In the genomic region with DNA sequence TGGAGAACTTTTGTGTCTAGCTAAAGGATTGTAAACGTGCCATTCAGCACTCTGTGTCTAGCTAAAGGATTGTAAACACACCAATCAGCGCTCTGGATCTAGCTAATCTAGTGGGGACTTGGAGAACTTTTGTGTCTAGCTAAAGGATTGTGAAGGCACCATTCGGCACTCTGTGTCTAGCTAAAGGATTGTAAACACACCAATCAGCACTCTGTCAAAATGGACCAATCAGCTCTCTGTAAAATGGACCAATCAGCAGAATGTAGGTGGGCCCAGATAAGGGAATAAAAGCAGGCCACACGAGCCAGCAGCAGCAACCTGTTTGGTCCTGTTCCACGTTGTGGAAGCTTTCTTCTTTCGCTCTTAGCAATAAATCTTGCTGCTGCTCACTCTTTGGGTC, we compare ENCODE assay signal across 8 cellular contexts.
A peak's percentile ranks its signal among the peaks of the same experiment; 100 is the strongest.
DNase-seq lines count a peak whose midpoint lies in the region; ATAC-seq and TF ChIP-seq lines count a peak whose summit lies in the region.
"Not testable (repeated sequence)": the region's sequence is repeated elsewhere in the genome, so short reads cannot be mapped to it uniquely, and the experiment has no call there.

No MANE protein-coding gene starts in this region.

- TF ChIP-seq EP300 in esophagus muscularis mucosa (IDR thresholded peaks at IDR 0.05): not testable (repeated sequence)

- H3K4me3 ChIP-seq in HUES6 (ENCODE audit: low read depth, low read length) (peak overlapping the region; percentile 41; the same call in 1 of the 2 replicates), esophagus muscularis mucosa (peak overlapping the region in 3 of 4 donors; percentile 35 to 53 (median 50)), testis (peak overlapping the region; percentile 26 to 60)

- not testable (repeated sequence) for H3K4me1 Mint-ChIP-seq in WTC11; chondrocyte (ENCODE audit: low read depth); immature natural killer cell; nephron progenitor cell

- not testable (repeated sequence) for H3K9me3 ChIP-seq in HUES6 (ENCODE audit: control insufficient read depth, insufficient read depth, low read depth, low read length); esophagus muscularis mucosa; testis

- H3K27me3 ChIP-seq in HUES6 (ENCODE audit: control insufficient read depth, insufficient read depth, low read length); testis: not testable (repeated sequence)
- H3K27me3 ChIP-seq in esophagus muscularis mucosa: peaks cover 0 to 12% (median 0%) of the 10 kb centered on the region in 4 donors

- CTCF ChIA-PET in WTC11 (lab: Charles Lee): interaction anchor here (0.7 to 1.9 kb wide), 15 partner anchors 14 to 902 kb away, joined by 3 to 11 read pairs (median 4); no protein-coding TSS in a partner anchor

- not testable (repeated sequence) for H3K27ac Mint-ChIP-seq in WTC11; chondrocyte (ENCODE audit: unreplicated experiment); immature natural killer cell; nephron progenitor cell

- ATAC-seq in WTC11: not testable (repeated sequence)

- WGBS in esophagus muscularis mucosa: 71% methylated on average over 6 of the region's 6 CpGs
- 53 to 67% methylated on average over 6 of the region's 6 CpGs for WGBS in testis, 2 donors

- H3K27ac ChIP-seq in HUES6 (ENCODE audit: low read depth, low read length); esophagus muscularis mucosa (replicated peaks in 1 of 4); testis: not testable (repeated sequence)

- not testable (repeated sequence) for H3K9ac ChIP-seq in HUES6 (ENCODE audit: low read length)

- H3K36me3 Mint-ChIP-seq in WTC11; chondrocyte (ENCODE audit: low read depth); immature natural killer cell; nephron progenitor cell (ENCODE audit: low read depth): not testable (repeated sequence)

- not testable (repeated sequence) for H3K36me3 ChIP-seq in HUES6 (ENCODE audit: control insufficient read depth, insufficient read depth, low read length); esophagus muscularis mucosa; testis (ENCODE audit: low read depth, missing control alignments)

- TF ChIP-seq POLR2A in esophagus muscularis mucosa (IDR thresholded peaks at IDR 0.05; ENCODE audit: low read depth); testis (IDR thresholded peaks at IDR 0.05): not testable (repeated sequence)

- POLR2A ChIA-PET in WTC11 (lab: Charles Lee): not testable (repeated sequence)

- H3K9me3 Mint-ChIP-seq in WTC11; chondrocyte (ENCODE audit: low read depth); immature natural killer cell: not testable (repeated sequence)
- H3K9me3 Mint-ChIP-seq in nephron progenitor cell: peaks cover 12% of the 10 kb centered on the region

- H3K27me3 Mint-ChIP-seq in WTC11 (ENCODE audit: low read depth): peaks cover 13% of the 10 kb centered on the region
- H3K27me3 Mint-ChIP-seq in chondrocyte (ENCODE audit: low read depth); immature natural killer cell (ENCODE audit: low read depth in 3 of 3); nephron progenitor cell (ENCODE audit: low read depth, poor library complexity): not testable (repeated sequence)

- intact Hi-C loops in esophagus muscularis mucosa (cut with DNase I); testis (cut with DNase I; ENCODE audit: low total_unique reads): not testable (repeated sequence)

- not testable (repeated sequence) for TF ChIP-seq CTCF in WTC11 (IDR thresholded peaks at IDR 0.05); chondrocyte (IDR thresholded peaks at IDR 0.05); esophagus muscularis mucosa (IDR thresholded peaks at IDR 0.05); nephron progenitor cell (IDR thresholded peaks at IDR 0.05); testis (IDR thresholded peaks at IDR 0.05)

- H3K4me3 Mint-ChIP-seq in WTC11 (peak overlapping the region; percentile 58), chondrocyte (ENCODE audit: unreplicated experiment) (peak overlapping the region; percentile 40), immature natural killer cell (peak overlapping the region in 3 of 5 donors; percentile 19 to 43 (median 27)), nephron progenitor cell (peak overlapping the region; percentile 64)

- H3K4me1 ChIP-seq in HUES6 (ENCODE audit: control insufficient read depth, insufficient read depth, low read length) (peaks cover 11% of the 10 kb centered on the region; the same call in 1 of the 2 replicates), esophagus muscularis mucosa (peaks cover 0 to 13% (median 0%) of the 10 kb centered on the region in 4 donors)
- not testable (repeated sequence) for H3K4me1 ChIP-seq in testis

- DNase-seq in ELF-1 (ENCODE audit: low read depth, low spot score) (peak; percentile 23), testis (peak; percentile 51)
- DNase-seq in WTC11 (ENCODE audit: low spot score); chondrocyte (ENCODE audit: low spot score); esophagus muscularis mucosa (ENCODE audit: extremely low spot score); immature natural killer cell; nephron progenitor cell: not testable (repeated sequence)

TF ChIP-seq in WTC11, 78 proteins besides CTCF, POLR2A, EP300 and RAD21:
- peak; percentile 51 for TF ChIP-seq NFYB (CRISPR knock-in tag; conservative IDR thresholded peaks at IDR 0.05; ENCODE audit: low read depth)
